Comparison of ENCODE assay signal across 8 cellular contexts in the genomic region with DNA sequence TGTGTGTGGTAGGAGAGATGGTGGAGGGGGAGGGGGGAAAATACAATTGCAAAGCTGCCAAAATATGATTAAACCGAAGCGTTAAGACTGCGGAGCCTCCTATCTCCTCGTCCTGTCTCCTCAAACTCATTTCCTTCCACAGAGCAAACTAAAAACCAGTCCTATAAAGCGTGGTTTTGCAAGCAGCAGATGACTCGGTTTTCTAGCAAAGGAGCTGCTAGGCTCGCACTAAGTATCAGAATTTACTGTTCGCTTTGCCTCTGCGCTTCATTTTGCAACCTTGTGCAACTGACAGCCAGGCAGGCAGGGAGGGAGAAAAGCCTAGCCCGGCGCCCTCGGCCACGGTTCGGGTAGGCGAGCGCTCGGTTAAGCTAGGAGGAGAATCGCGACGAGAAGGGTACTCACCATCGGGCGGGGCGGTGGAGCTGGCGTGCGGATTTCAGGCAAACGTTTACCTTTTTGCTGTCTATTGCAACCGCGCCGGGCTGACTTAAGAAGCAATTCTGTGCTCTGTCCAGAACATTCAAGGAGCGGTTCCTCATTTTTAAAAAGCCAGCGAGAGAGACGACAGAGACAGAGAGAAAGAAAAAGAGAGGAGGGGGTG. TPM values are rescaled to one million over a fixed set of nuclear protein-coding genes. Genes with fewer than 3 reads are reported as not detected.
DNase-seq lines count a peak whose midpoint lies in the region; ATAC-seq and TF ChIP-seq lines count a peak whose summit lies in the region.

No MANE protein-coding gene starts in this region.

- no peaks in the 10 kb centered on the region for H3K27me3 ChIP-seq in SJSA1 (replicated peaks)
- no peaks in the 10 kb centered on the region for H3K27me3 ChIP-seq in foreskin keratinocyte
- H3K27me3 ChIP-seq in sigmoid colon, result no peaks in the 10 kb centered on the region

- peak; percentile 22 for ATAC-seq in foreskin keratinocyte
- ATAC-seq in T-helper 17 cell, result no peak

- no peak for TF ChIP-seq POLR2A in sigmoid colon (IDR thresholded peaks at IDR 0.05)

- intact Hi-C loops in sigmoid colon (cut with DNase I), result loop anchor here (5.0 to 10.0 kb wide), 5 partner anchors 566 to 1688 kb away; no protein-coding TSS in a partner anchor

- DNase-seq in NCI-H1417 (lab: John Stamatoyannopoulos, UW) (peak; percentile 60 to 79 (median 71)), NCI-H1417 treated with DMSO at 0.1 percent for 48 hours (lab: John Stamatoyannopoulos, UW) (no peak), SJSA1 (ENCODE audit: low read depth in 1 of 2, low spot score in 2 of 2) (no peak), foreskin keratinocyte (peak in 1 of 2 donors; percentile 55), sigmoid colon (peak; percentile 86), T-helper 17 cell (no peak), H4 (ENCODE audit: low spot score) (no peak)
- DNase-seq in NK-92 treated with Interleukin-12 subunit alpha and Interleukin-12 subunit beta, amount 100 ng/mL, for 24 hours (lab: John Stamatoyannopoulos, UW), result no peak

- H3K4me3 Mint-ChIP-seq in T-helper 17 cell, result no peak overlapping the region

- H3K4me3 ChIP-seq in SJSA1 (peak overlapping the region; percentile 55), sigmoid colon (peak overlapping the region; percentile 52 to 89 (median 80))

- no peak overlapping the region for H3K27ac Mint-ChIP-seq in T-helper 17 cell

- H3K36me3 ChIP-seq in SJSA1 (peaks cover 5% of the 10 kb centered on the region), sigmoid colon (no peaks in the 10 kb centered on the region)

- peak overlapping the region; percentile 78 for H3K27ac ChIP-seq in SJSA1
- H3K27ac ChIP-seq in foreskin keratinocyte, result peak overlapping the region; percentile 62
- peak overlapping the region; percentile 91 to 97 (median 94) for H3K27ac ChIP-seq in sigmoid colon

- peaks cover 10% of the 10 kb centered on the region for H3K36me3 Mint-ChIP-seq in T-helper 17 cell (ENCODE audit: low read depth)

- H3K9me3 ChIP-seq in SJSA1 (replicated peaks), result no peaks in the 10 kb centered on the region
- H3K9me3 ChIP-seq in sigmoid colon, result no peaks in the 10 kb centered on the region
- no peaks in the 10 kb centered on the region for H3K9me3 ChIP-seq in T-helper 17 cell (ENCODE audit: control insufficient read depth, low read length, poor library complexity, severe bottlenecking)

- 2 to 3% methylated on average over 32 of the region's 32 CpGs for WGBS in sigmoid colon, 2 donors

- TF ChIP-seq CTCF in foreskin keratinocyte (conservative IDR thresholded peaks at IDR 0.05), result no peak
- TF ChIP-seq CTCF in sigmoid colon (IDR thresholded peaks at IDR 0.05), result no peak

- H3K4me1 Mint-ChIP-seq in T-helper 17 cell, result peaks cover 9% of the 10 kb centered on the region

- peaks cover 34% of the 10 kb centered on the region for H3K4me1 ChIP-seq in SJSA1 (replicated peaks)
- H3K4me1 ChIP-seq in foreskin keratinocyte, result peaks cover 18% of the 10 kb centered on the region
- peaks cover 0 to 54% (median 38%) of the 10 kb centered on the region in 4 donors for H3K4me1 ChIP-seq in sigmoid colon

- peaks cover 68% of the 10 kb centered on the region for H3K27me3 Mint-ChIP-seq in T-helper 17 cell

- TF ChIP-seq EP300 in sigmoid colon (IDR thresholded peaks at IDR 0.05), result no peak

RNA-seq across cellular contexts. Expression of gene NR2F2, which starts 3.8 kb away (rescaled TPM):
- 9.8 and 14.0 TPM in 2 replicates for total RNA-seq in SJSA1 (2014; rRNA removed; shearing (Covaris generic))
- 24.9 and 30.6 TPM in 2 replicates for total RNA-seq in foreskin keratinocyte
- polyA plus RNA-seq in foreskin keratinocyte, result 20.3 and 20.8 TPM in 2 replicates
- 10 to 100 TPM; 24.0 to 47.9 (median 31.0) TPM for total RNA-seq in sigmoid colon
- 10 to 100 TPM; 12.6 to 20.0 (median 12.9) TPM for polyA plus RNA-seq in sigmoid colon
- not detected for total RNA-seq in T-helper 17 cell
- total RNA-seq in H4 (2014; rRNA removed; shearing (Covaris generic)), result 3.1 and 4.0 TPM in 2 replicates

Comparison
In these comparisons a context has a peak if more than half of its experiments do, and no peak if none do; other contexts are left out.
1. DNase-seq: peak in NCI-H1417 (3 of 3) and sigmoid colon (single experiment); none in NCI-H1417 treated with DMSO at 0.1 percent for 48 hours (single experiment), SJSA1 (0 of 2), NK-92 treated with Interleukin-12 subunit alpha and Interleukin-12 subunit beta, amount 100 ng/mL, for 24 hours (single experiment), T-helper 17 cell (0 of 3) and H4 (single experiment).
2. Peak in every context shown above with its lines, with median percentiles within 50 percentile points of each other: H3K27ac ChIP-seq.